Comparison of ENCODE assay signal across 11 cellular contexts in genomic region chr9:38447703-38448102, GRCh38. TPM values are rescaled to one million over a fixed set of nuclear protein-coding genes. Genes with fewer than 3 reads are reported as not detected.
"Had no signal": no experiment of that assay in that cellular context is flagged by ENCODE, and none has a peak within 500 bp of the region (broad histone marks: within the 10 kb centered on the region; RNA-seq: fewer than 3 reads in every experiment).

No MANE protein-coding gene starts in this region.

- H3K27ac ChIP-seq: GM23248 had no signal

- H3K4me3 ChIP-seq: GM23248, GM23338, HAP-1 had no signal

- FAIRE-seq: H1, H54 had no signal

- H3K4me2 ChIP-seq: GM23338 had no signal

- DNase-seq: GM23248, GOT3, H7, H9, HCEC 1CT, HFFc6 had no signal

- H2AFZ ChIP-seq: GM23248, GM23338 had no signal

- H3K36me3 ChIP-seq: HAP-1 had no signal

- H3K9ac ChIP-seq: GM23248 had no signal

- H3K9me3 ChIP-seq: HAP-1 had no signal

- ATAC-seq: GM23338, HCT116 had no signal

RNA-seq across cellular contexts. Expression of gene IGFBPL1, which starts 23.4 kb away (rescaled TPM):
- total RNA-seq: HFFc6 had no signal
